In genomic region chr14:91373591-91374245, GRCh38 we compare ENCODE assay signal across 10 cellular contexts. TPM values are rescaled to one million over a fixed set of nuclear protein-coding genes. Genes with fewer than 3 reads are reported as not detected.
A peak's percentile ranks its signal among the peaks of the same experiment; 100 is the strongest.
DNase-seq lines count a peak whose midpoint lies in the region; ATAC-seq, FAIRE-seq and TF ChIP-seq lines count a peak whose summit lies in the region.
"Had no signal": no experiment of that assay in that cellular context is flagged by ENCODE, and none has a peak within 500 bp of the region (broad histone marks: within the 10 kb centered on the region; RNA-seq: fewer than 3 reads in every experiment).

No MANE protein-coding gene starts in this region.

- H3K4me3 ChIP-seq in osteoblast (ENCODE audit: insufficient read depth, low read length) (no peak overlapping the region), adrenal gland (no peak overlapping the region)

- H3K27ac ChIP-seq in osteoblast (ENCODE audit: low read depth, low read length) = no peak overlapping the region
- H3K27ac ChIP-seq in adrenal gland = no peak overlapping the region
- H3K27ac ChIP-seq: VCaP had no signal

- TF ChIP-seq POLR2A in adrenal gland (IDR thresholded peaks at IDR 0.05) = no peak

- DNase-seq in Kasumi-1 (lab: John Stamatoyannopoulos, UW) (peak; percentile 72 to 73), osteoblast (ENCODE audit: insufficient read length, low spot score, missing footprints) (peak; percentile 87), adrenal gland (no peak), AG08396 (ENCODE audit: low spot score) (no peak), frontal cortex (ENCODE audit: low spot score in 2 of 2) (no peak)
- DNase-seq in activated CD8-positive, alpha-beta T cell treated with anti-CD3 and anti-CD28 coated beads for 36 hours = peak; percentile 84
- DNase-seq: left cardiac atrium had no signal

- no peak overlapping the region for H2AFZ ChIP-seq in osteoblast (ENCODE audit: low read length)

- peak overlapping the region; percentile 90 for H3K27ac Mint-ChIP-seq in activated CD8-positive, alpha-beta T cell treated with anti-CD3 and anti-CD28 coated beads for 36 hours

- H3K9me3 ChIP-seq in osteoblast (ENCODE audit: low read depth, low read length) (no peaks in the 10 kb centered on the region), adrenal gland (replicated peaks in 1 of 3) (no peaks in the 10 kb centered on the region)

- H3K36me3 Mint-ChIP-seq in activated CD8-positive, alpha-beta T cell treated with anti-CD3 and anti-CD28 coated beads for 36 hours (ENCODE audit: low read depth) = peaks cover 13% of the 10 kb centered on the region

- intact Hi-C loops in activated CD8-positive, alpha-beta T cell treated with anti-CD3 and anti-CD28 coated beads for 36 hours (cut with micrococcal nuclease) = loop anchor here (2.0 to 5.0 kb wide), 2 partner anchors 23 to 44 kb away; partner anchors contain the start of gene CCDC88C
- intact Hi-C loops in adrenal gland (cut with DNase I) = no loop called here

- peaks cover 98% of the 10 kb centered on the region for H3K4me1 Mint-ChIP-seq in activated CD8-positive, alpha-beta T cell treated with anti-CD3 and anti-CD28 coated beads for 36 hours (ENCODE audit: low read depth)

- peak overlapping the region; percentile 49 for H3K4me3 Mint-ChIP-seq in activated CD8-positive, alpha-beta T cell treated with anti-CD3 and anti-CD28 coated beads for 36 hours

- H3K4me1 ChIP-seq in osteoblast (ENCODE audit: insufficient read depth, low read length) (no peaks in the 10 kb centered on the region), adrenal gland (replicated peaks in 1 of 2) (peaks cover 0 to 25% of the 10 kb centered on the region in 2 donors)

- H3K36me3 ChIP-seq in osteoblast (ENCODE audit: insufficient read depth, low read length) (no peaks in the 10 kb centered on the region), adrenal gland (replicated peaks in 1 of 2) (no peaks in the 10 kb centered on the region)

- H3K4me2 ChIP-seq in osteoblast (ENCODE audit: insufficient read depth, low read length) = no peak overlapping the region

- FAIRE-seq in frontal cortex (lab: Jason Lieb, UNC) = no peak

- H3K79me2 ChIP-seq in osteoblast (ENCODE audit: insufficient read depth, low read length) = no peaks in the 10 kb centered on the region

- POLR2A ChIA-PET in activated CD8-positive, alpha-beta T cell treated with anti-CD3 and anti-CD28 coated beads for 36 hours (lab: Charles Lee) = interaction anchor here (0.8 to 12.8 kb wide), 10 partner anchors 11 to 47 kb away, joined by 3 to 167 read pairs (median 16); partner anchors contain the start of gene CCDC88C

- no peak for TF ChIP-seq CTCF in activated CD8-positive, alpha-beta T cell treated with anti-CD3 and anti-CD28 coated beads for 36 hours (IDR thresholded peaks at IDR 0.05)
- no peak for TF ChIP-seq CTCF in osteoblast (IDR thresholded peaks at IDR 0.05; ENCODE audit: extremely low read depth, low read depth, low read length)
- no peak for TF ChIP-seq CTCF in adrenal gland (IDR thresholded peaks at IDR 0.05)

- CTCF ChIA-PET in activated CD8-positive, alpha-beta T cell treated with anti-CD3 and anti-CD28 coated beads for 36 hours (lab: Charles Lee) = interaction anchor here (1.1 to 11.1 kb wide), 9 partner anchors 14 to 56 kb away, joined by 3 to 88 read pairs (median 8); partner anchors contain the start of gene CCDC88C

- H4K20me1 ChIP-seq in osteoblast (ENCODE audit: insufficient read depth, low read length) = no peaks in the 10 kb centered on the region

- H3K27me3 ChIP-seq in osteoblast (ENCODE audit: insufficient read depth, low read length) (peaks cover 8% of the 10 kb centered on the region), adrenal gland (no peaks in the 10 kb centered on the region)

- ATAC-seq in GM18517 (IDR thresholded peaks at IDR 0.05; ENCODE audit: unreplicated experiment) (peak; percentile 69), GM21825 (IDR thresholded peaks at IDR 0.05; ENCODE audit: unreplicated experiment) (peak; percentile 47)
- peak; percentile 53 for ATAC-seq in activated CD8-positive, alpha-beta T cell treated with anti-CD3 and anti-CD28 coated beads for 36 hours

- no peaks in the 10 kb centered on the region for H3K27me3 Mint-ChIP-seq in activated CD8-positive, alpha-beta T cell treated with anti-CD3 and anti-CD28 coated beads for 36 hours

- 53 to 62% (median 56%) methylated on average over 9 to 11 of the region's 11 CpGs for WGBS in adrenal gland, 4 donors

- H3K9me3 Mint-ChIP-seq in activated CD8-positive, alpha-beta T cell treated with anti-CD3 and anti-CD28 coated beads for 36 hours = no peaks in the 10 kb centered on the region

RNA-seq across cellular contexts. Expression of gene CCDC88C, which starts 43.9 kb away (rescaled TPM):
- 10 to 100 TPM; 83.6 to 87.8 TPM for total RNA-seq in activated CD8-positive, alpha-beta T cell treated with anti-CD3 and anti-CD28 coated beads for 36 hours
- total RNA-seq in osteoblast (0.29 and 0.36 TPM in 2 replicates), adrenal gland (1 to 10 TPM; 2.2 to 6.2 (median 3.9) TPM), frontal cortex (22.4 TPM)
- polyA plus RNA-seq in adrenal gland = 1 to 10 TPM; 1.5 to 6.5 (median 2.7) TPM

Comparison
In these comparisons a context has a peak if more than half of its experiments do, and no peak if none do; other contexts are left out.
1. DNase-seq: peak in Kasumi-1 (2 of 2), activated CD8-positive, alpha-beta T cell treated with anti-CD3 and anti-CD28 coated beads for 36 hours (single experiment) and osteoblast (single experiment); none in adrenal gland (0 of 7), AG08396 (single experiment) and frontal cortex (0 of 2).
2. Peak in every context shown above with its lines, with median percentiles within 50 percentile points of each other: ATAC-seq.